Comparison of ENCODE assay signal across 1 cellular context in genomic region chr6:17714879-17715860, GRCh38.
TF ChIP-seq lines count a peak whose summit lies in the region.

No MANE protein-coding gene starts in this region.

TF ChIP-seq in WTC11, 78 proteins besides CTCF, POLR2A, EP300 and RAD21 (continued from another document):
- TF ChIP-seq E2F1 (CRISPR knock-in tag; IDR thresholded peaks at IDR 0.05) (no peak), TEAD4 (CRISPR knock-in tag; IDR thresholded peaks at IDR 0.05) (no peak), ATF3 (CRISPR knock-in tag; conservative IDR thresholded peaks at IDR 0.05) (no peak), CBFB (CRISPR knock-in tag; IDR thresholded peaks at IDR 0.05; ENCODE audit: low read depth) (no peak), AFF4 (CRISPR knock-in tag; IDR thresholded peaks at IDR 0.05; ENCODE audit: borderline replicate concordance) (no peak), ZMAT4 (CRISPR knock-in tag; IDR thresholded peaks at IDR 0.05) (no peak), SP1 (CRISPR knock-in tag; conservative IDR thresholded peaks at IDR 0.05) (no peak), TCF7 (CRISPR knock-in tag; IDR thresholded peaks at IDR 0.05; ENCODE audit: low read depth) (no peak)
